In genomic region chr1:165696625-165697100, GRCh38 we compare ENCODE assay signal across 8 cellular contexts. TPM values are rescaled to one million over a fixed set of nuclear protein-coding genes. Genes with fewer than 3 reads are reported as not detected.
DNase-seq lines count a peak whose midpoint lies in the region; ATAC-seq and TF ChIP-seq lines count a peak whose summit lies in the region.

No MANE protein-coding gene starts in this region.

- H3K4me1 Mint-ChIP-seq in activated naive CD8-positive, alpha-beta T cell treated with anti-CD3 and anti-CD28 coated beads for 36 hours: peaks cover 36% of the 10 kb centered on the region

- no peak overlapping the region for H3K27ac Mint-ChIP-seq in activated naive CD8-positive, alpha-beta T cell treated with anti-CD3 and anti-CD28 coated beads for 36 hours

- H3K4me3 ChIP-seq in right cardiac atrium (ENCODE audit: low read length) (peak overlapping the region; percentile 15), BE2C (ENCODE audit: low read depth, low read length) (no peak overlapping the region)

- peaks cover 4% of the 10 kb centered on the region for H3K4me1 ChIP-seq in right cardiac atrium (ENCODE audit: control insufficient read depth, insufficient read depth, low read length)
- no peaks in the 10 kb centered on the region for H3K4me1 ChIP-seq in BE2C

- peaks cover 31% of the 10 kb centered on the region for H3K36me3 Mint-ChIP-seq in activated naive CD8-positive, alpha-beta T cell treated with anti-CD3 and anti-CD28 coated beads for 36 hours

- H3K36me3 ChIP-seq in BE2C: no peaks in the 10 kb centered on the region

- H3K27ac ChIP-seq in right cardiac atrium (ENCODE audit: low read length): no peak overlapping the region

- peak; percentile 44 to 57 for ATAC-seq in right cardiac atrium
- ATAC-seq in HG03439 (IDR thresholded peaks at IDR 0.05; ENCODE audit: unreplicated experiment): no peak

- H3K9me3 ChIP-seq in right cardiac atrium (ENCODE audit: control insufficient read depth, low read length) (no peaks in the 10 kb centered on the region), BE2C (no peaks in the 10 kb centered on the region)

- peak overlapping the region; percentile 100 for H3K4me3 Mint-ChIP-seq in activated naive CD8-positive, alpha-beta T cell treated with anti-CD3 and anti-CD28 coated beads for 36 hours

- no peak for TF ChIP-seq CTCF in BE2C (IDR thresholded peaks at IDR 0.05; ENCODE audit: low read depth, low read length)

- WGBS in right cardiac atrium: 11% methylated on average over 2 of the region's 2 CpGs

- no peaks in the 10 kb centered on the region for H3K9me3 Mint-ChIP-seq in activated naive CD8-positive, alpha-beta T cell treated with anti-CD3 and anti-CD28 coated beads for 36 hours

- H3K27me3 ChIP-seq in right cardiac atrium (ENCODE audit: control insufficient read depth, insufficient read depth): no peaks in the 10 kb centered on the region
- no peaks in the 10 kb centered on the region for H3K27me3 ChIP-seq in BE2C

- intact Hi-C loops in right cardiac atrium (cut with DNase I): no loop called here

- DNase-seq in AG08395 (ENCODE audit: low spot score): peak; percentile 70
- DNase-seq in HS-5 (ENCODE audit: low read depth): peak; percentile 56
- DNase-seq in activated naive CD8-positive, alpha-beta T cell treated with anti-CD3 and anti-CD28 coated beads for 36 hours: no peak
- DNase-seq in right cardiac atrium: peak in 1 of 3 donors; percentile 58
- peak; percentile 59 for DNase-seq in smooth muscle cell of the brain vasculature (ENCODE audit: low read depth, low spot score)
- no peak for DNase-seq in UCSD-AML1 (lab: John Stamatoyannopoulos, UW; ENCODE audit: unreplicated experiment)
- DNase-seq in BE2C: no peak

- no peaks in the 10 kb centered on the region for H3K27me3 Mint-ChIP-seq in activated naive CD8-positive, alpha-beta T cell treated with anti-CD3 and anti-CD28 coated beads for 36 hours

RNA-seq across cellular contexts. Expression of gene ALDH9A1, which starts 1.7 kb away (rescaled TPM):
- total RNA-seq in activated naive CD8-positive, alpha-beta T cell treated with anti-CD3 and anti-CD28 coated beads for 36 hours: 10 to 100 TPM; 41.3 to 43.6 TPM
- 10 to 100 TPM; 42.9 to 49.7 (median 45.7) TPM for total RNA-seq in right cardiac atrium
- 34.5 TPM for polyA plus RNA-seq in right cardiac atrium
- polyA plus RNA-seq in BE2C (2012; ENCODE audit: insufficient read depth, insufficient read length, low read depth): 17.7 TPM

Comparison
In these comparisons a context has a peak if more than half of its experiments do, and no peak if none do; other contexts are left out.
1. DNase-seq: peak in AG08395 (single experiment), HS-5 (single experiment) and smooth muscle cell of the brain vasculature (single experiment); none in activated naive CD8-positive, alpha-beta T cell treated with anti-CD3 and anti-CD28 coated beads for 36 hours (single experiment), UCSD-AML1 (single experiment) and BE2C (single experiment).